ENCODE assay signal across 8 cellular contexts in genomic region chr22:40534379-40535188, GRCh38.
DNase-seq lines count a peak whose midpoint lies in the region; ATAC-seq and TF ChIP-seq lines count a peak whose summit lies in the region.

No MANE protein-coding gene starts in this region.

- peak; percentile 82 for ATAC-seq in stimulated activated effector memory CD8-positive, alpha-beta T cell treated with anti-CD3 and anti-CD28 coated beads, Interleukin-12 subunit alpha, Interleukin-12 subunit beta, amount 100 ng/mL, for 72 hours
- ATAC-seq in HG03565 (IDR thresholded peaks at IDR 0.05; ENCODE audit: unreplicated experiment) = no peak

- intact Hi-C loops in head of caudate nucleus (cut with DNase I) = loop anchor here (5.0 kb wide), 1 partner anchor 103 kb away; the partner anchor contains the start of gene MRTFA

- no peaks in the 10 kb centered on the region for H3K36me3 Mint-ChIP-seq in stimulated activated effector memory CD8-positive, alpha-beta T cell treated with anti-CD3 and anti-CD28 coated beads, Interleukin-12 subunit alpha, Interleukin-12 subunit beta, amount 100 ng/mL, for 72 hours

- POLR2A ChIA-PET in AG04450 (lab: Yijun Ruan, JAX) (interaction anchor here (0.5 to 0.7 kb wide), 2 partner anchors 16 to 36 kb away, joined by 5 read pairs; no protein-coding TSS in a partner anchor), HEK293 (lab: Yijun Ruan, JAX) (interaction anchor here (0.6 to 2.9 kb wide), 9 partner anchors 10 to 367 kb away, joined by 3 to 27 read pairs (median 3); partner anchors contain the start of gene MRTFA)

- CTCF ChIA-PET in AG04450 (lab: Charles Lee) (interaction anchor here (2.4 to 3.4 kb wide), 3 partner anchors 10 to 112 kb away, joined by 6 to 21 read pairs (median 17); no protein-coding TSS in a partner anchor), HEK293 (lab: Yijun Ruan, JAX) (interaction anchor here (0.6 to 2.3 kb wide), 14 partner anchors 8 to 325 kb away, joined by 3 to 11 read pairs (median 4); no protein-coding TSS in a partner anchor)

- H3K4me1 Mint-ChIP-seq in stimulated activated effector memory CD8-positive, alpha-beta T cell treated with anti-CD3 and anti-CD28 coated beads, Interleukin-12 subunit alpha, Interleukin-12 subunit beta, amount 100 ng/mL, for 72 hours = peaks cover 56% of the 10 kb centered on the region

- H3K9me3 Mint-ChIP-seq in stimulated activated effector memory CD8-positive, alpha-beta T cell treated with anti-CD3 and anti-CD28 coated beads, Interleukin-12 subunit alpha, Interleukin-12 subunit beta, amount 100 ng/mL, for 72 hours = no peaks in the 10 kb centered on the region

- H3K4me3 ChIP-seq in AG04450 (ENCODE audit: low read depth, low read length) (no peak overlapping the region), HEK293 (ENCODE audit: low read depth, low read length) (peak overlapping the region; percentile 11; the same call in 1 of the 2 replicates)

- H3K4me3 Mint-ChIP-seq in stimulated activated effector memory CD8-positive, alpha-beta T cell treated with anti-CD3 and anti-CD28 coated beads, Interleukin-12 subunit alpha, Interleukin-12 subunit beta, amount 100 ng/mL, for 72 hours = peak overlapping the region; percentile 69

- H3K27me3 ChIP-seq in AG04450 (ENCODE audit: control insufficient read depth, insufficient read depth, low read length) = no peaks in the 10 kb centered on the region

- no peaks in the 10 kb centered on the region; a peak in 1 of 3 replicates for H3K36me3 ChIP-seq in HEK293 (ENCODE audit: control insufficient read depth in 2 of 2, insufficient read depth in 1 of 2, low read length in 2 of 2)

- H3K27ac Mint-ChIP-seq in stimulated activated effector memory CD8-positive, alpha-beta T cell treated with anti-CD3 and anti-CD28 coated beads, Interleukin-12 subunit alpha, Interleukin-12 subunit beta, amount 100 ng/mL, for 72 hours = peak overlapping the region; percentile 81

- H3K9me3 ChIP-seq in AG04450 (ENCODE audit: control insufficient read depth, insufficient read depth, low read length) (no peaks in the 10 kb centered on the region), HEK293 (ENCODE audit: control insufficient read depth, insufficient read depth, low read depth, low read length) (no peaks in the 10 kb centered on the region)

- TF ChIP-seq CTCF in AG04450 (IDR thresholded peaks at IDR 0.05; ENCODE audit: low read depth, low read length) = no peak
- TF ChIP-seq CTCF in HEK293 (tag by site-specific recombination; IDR thresholded peaks at IDR 0.05) = no peak
- TF ChIP-seq CTCF in VCaP (conservative IDR thresholded peaks at IDR 0.05) = no peak

- H3K4me1 ChIP-seq in HEK293 (ENCODE audit: control insufficient read depth, insufficient read depth, low read length) = peaks cover 37% of the 10 kb centered on the region

- no peak for DNase-seq in AG04450 (ENCODE audit: low read depth, low spot score)
- peak in 23 of 42 donors; percentile 19 to 75 (median 35) for DNase-seq in head of caudate nucleus
- DNase-seq in stimulated activated effector memory CD8-positive, alpha-beta T cell treated with anti-CD3 and anti-CD28 coated beads, Interleukin-12 subunit alpha, Interleukin-12 subunit beta, amount 100 ng/mL, for 72 hours (ENCODE audit: low spot score in 2 of 2) = no peak
- no peak for DNase-seq in NCI-H2081 (lab: John Stamatoyannopoulos, UW)
- DNase-seq in HPDE6-E6E7 (ENCODE audit: extremely low spot score) = no peak

- H3K27ac ChIP-seq in AG04450 (ENCODE audit: low read depth, low read length) (peak overlapping the region; percentile 4), HEK293 (ENCODE audit: extremely low read depth, low read depth, low read length) (peak overlapping the region; percentile 81), VCaP (peak overlapping the region; percentile 44)

TF ChIP-seq in HEK293, 187 proteins besides CTCF, POLR2A, EP300 and RAD21 (continues in another document):
- no peak for TF ChIP-seq YY2 (tag by site-specific recombination; IDR thresholded peaks at IDR 0.05)
- no peak; the same call in 1 of the 2 replicates for TF ChIP-seq ZNF580 (tag by site-specific recombination; IDR thresholded peaks at IDR 0.05)
- TF ChIP-seq ZSCAN16 (tag by site-specific recombination; IDR thresholded peaks at IDR 0.05) = no peak
- no peak for TF ChIP-seq ZFP41 (tag by site-specific recombination; IDR thresholded peaks at IDR 0.05; ENCODE audit: borderline replicate concordance)
- TF ChIP-seq ZNF362 (tag by site-specific recombination; IDR thresholded peaks at IDR 0.05) = no peak
- TF ChIP-seq ZBTB21 (tag by site-specific recombination; IDR thresholded peaks at IDR 0.05) = no peak
- TF ChIP-seq ZNF335 (tag by site-specific recombination; conservative IDR thresholded peaks at IDR 0.05) = no peak
- no peak for TF ChIP-seq ZNF473 (tag by site-specific recombination; IDR thresholded peaks at IDR 0.05)
- TF ChIP-seq GLIS1 (tag by site-specific recombination; IDR thresholded peaks at IDR 0.05) = no peak
- no peak for TF ChIP-seq ZNF155 (tag by site-specific recombination; IDR thresholded peaks at IDR 0.05)
- TF ChIP-seq BCL11B (tag by site-specific recombination; IDR thresholded peaks at IDR 0.05; ENCODE audit: low read depth) = no peak
- TF ChIP-seq ZBTB7A (tag by site-specific recombination; IDR thresholded peaks at IDR 0.05; ENCODE audit: low read depth) = no peak
- no peak for TF ChIP-seq ZNF664 (tag by site-specific recombination; IDR thresholded peaks at IDR 0.05)
- TF ChIP-seq GFI1B (tag by site-specific recombination; IDR thresholded peaks at IDR 0.05) = no peak
- TF ChIP-seq HOXC10 (CRISPR knock-in tag; IDR thresholded peaks at IDR 0.05) = no peak
- no peak for TF ChIP-seq ZNF350 (tag by site-specific recombination; IDR thresholded peaks at IDR 0.05)
- TF ChIP-seq GLI2 (tag by site-specific recombination; IDR thresholded peaks at IDR 0.05; ENCODE audit: borderline replicate concordance, low read depth) = no peak
- TF ChIP-seq ZNF211 (tag by site-specific recombination; IDR thresholded peaks at IDR 0.05; ENCODE audit: low read depth) = no peak
- TF ChIP-seq ZBTB6 (tag by site-specific recombination; IDR thresholded peaks at IDR 0.05) = peak; percentile 68
- TF ChIP-seq ZNF747 (tag by site-specific recombination; IDR thresholded peaks at IDR 0.05) = no peak
- no peak for TF ChIP-seq ZFP69B (tag by site-specific recombination; IDR thresholded peaks at IDR 0.05)
- TF ChIP-seq REPIN1 (tag by site-specific recombination; IDR thresholded peaks at IDR 0.05; ENCODE audit: low read depth) = no peak
- TF ChIP-seq TCF7L2 (IDR thresholded peaks at IDR 0.05; ENCODE audit: borderline replicate concordance, low read depth, low read length) = no peak
- TF ChIP-seq ZNF138 (tag by site-specific recombination; IDR thresholded peaks at IDR 0.05; ENCODE audit: borderline replicate concordance) = no peak
- 0 out of 2 replicates have a peak, but pooled peaks have one; percentile 27 for TF ChIP-seq SCRT1 (tag by site-specific recombination; IDR thresholded peaks at IDR 0.05; ENCODE audit: borderline replicate concordance)

Comparison
In these comparisons a context has a peak if more than half of its experiments do, and no peak if none do; other contexts are left out.
1. DNase-seq: peak in head of caudate nucleus (23 of 42); none in AG04450 (single experiment), stimulated activated effector memory CD8-positive, alpha-beta T cell treated with anti-CD3 and anti-CD28 coated beads, Interleukin-12 subunit alpha, Interleukin-12 subunit beta, amount 100 ng/mL, for 72 hours (0 of 2), NCI-H2081 (0 of 2) and HPDE6-E6E7 (single experiment).
2. H3K27ac ChIP-seq: peak in every context shown above with its lines; median percentile 81 in HEK293; 44 in VCaP; 4 in AG04450.